In genomic region chr1:208242186-208242585, GRCh38 we compare ENCODE assay signal across 9 cellular contexts. TPM values are rescaled to one million over a fixed set of nuclear protein-coding genes. Genes with fewer than 3 reads are reported as not detected.
DNase-seq lines count a peak whose midpoint lies in the region; FAIRE-seq and TF ChIP-seq lines count a peak whose summit lies in the region.
"Had no signal": no experiment of that assay in that cellular context is flagged by ENCODE, and none has a peak within 500 bp of the region (broad histone marks: within the 10 kb centered on the region; RNA-seq: fewer than 3 reads in every experiment).

No MANE protein-coding gene starts in this region.

- FAIRE-seq in keratinocyte (lab: Jason Lieb, UNC) = no peak
- FAIRE-seq in GM12892 (lab: Jason Lieb, UNC) = no peak

- no peaks in the 10 kb centered on the region for H4K20me1 ChIP-seq in keratinocyte (ENCODE audit: control insufficient read depth, extremely low read depth, insufficient read depth, low read length)

- dilution Hi-C loops in keratinocyte (cut with MboI; ENCODE audit: extremely low pct_ligation_motif_present, low sequenced_read_pairs) = no loop called here

- H3K79me2 ChIP-seq in keratinocyte (ENCODE audit: control insufficient read depth, insufficient read depth, low read length) = peaks cover 52% of the 10 kb centered on the region

- H3K9me3 ChIP-seq in HUES64 (ENCODE audit: insufficient read depth, low read depth, low read length) = no peaks in the 10 kb centered on the region
- no peaks in the 10 kb centered on the region for H3K9me3 ChIP-seq in keratinocyte (ENCODE audit: control insufficient read depth, low read depth, low read length)

- H3K36me3 ChIP-seq in HUES64 (ENCODE audit: insufficient read depth, low read length) (no peaks in the 10 kb centered on the region), brain microvascular endothelial cell (replicated peaks) (no peaks in the 10 kb centered on the region), keratinocyte (ENCODE audit: control insufficient read depth in 2 of 2, extremely low read depth in 1 of 2, insufficient read depth in 2 of 2, low read length in 2 of 2) (peaks cover 0 to 6% of the 10 kb centered on the region in 2 experiments)

- H3K9me1 ChIP-seq in keratinocyte (ENCODE audit: control insufficient read depth, extremely low read depth, insufficient read depth, low read length) = peaks cover 3% of the 10 kb centered on the region

- TF ChIP-seq CTCF in brain microvascular endothelial cell (IDR thresholded peaks at IDR 0.05; ENCODE audit: low read depth, low read length, missing control alignments) (no peak), keratinocyte (optimal IDR thresholded peaks at IDR 0.05 in 1 of 3, IDR thresholded peaks at IDR 0.05 in 1 of 3, conservative IDR thresholded peaks at IDR 0.05 in 1 of 3; ENCODE audit: extremely low read depth in 1 of 3, insufficient read depth in 2 of 3, low read length in 3 of 3) (no peak)

- H3K9ac ChIP-seq in HUES64 (ENCODE audit: low read depth, low read length) (no peak overlapping the region), keratinocyte (ENCODE audit: control insufficient read depth, extremely low read depth, insufficient read depth, low read length) (no peak overlapping the region)

- WGBS in HUES64 = 89% methylated on average over 3 of the region's 3 CpGs

- peaks cover 32% of the 10 kb centered on the region; the same call in 1 of the 2 replicates for H3K4me1 ChIP-seq in HUES64 (ENCODE audit: insufficient read depth, low read length)
- H3K4me1 ChIP-seq in keratinocyte (ENCODE audit: control insufficient read depth, extremely low read depth, insufficient read depth, low read length) = peaks cover 68% of the 10 kb centered on the region

- TF ChIP-seq POLR2A in GM12892 (IDR thresholded peaks at IDR 0.05; ENCODE audit: low read depth, low read length) = no peak

- DNase-seq in brain microvascular endothelial cell (no peak), keratinocyte (ENCODE audit: low read depth, low spot score) (no peak), anterior cingulate cortex (lab: John Stamatoyannopoulos, UW) (no peak), NCI-H2081 treated with DMSO at 0.1 percent for 48 hours (lab: John Stamatoyannopoulos, UW) (no peak), GM12892 (ENCODE audit: insufficient read length) (no peak), KBM-7 (no peak)
- DNase-seq: NCI-H1694 treated with DMSO at 0.1 percent for 48 hours had no signal

- peak overlapping the region; percentile 97 for H3K4me2 ChIP-seq in keratinocyte (ENCODE audit: control insufficient read depth, extremely low read depth, insufficient read depth, low read depth, low read length)

- H2AFZ ChIP-seq in keratinocyte (ENCODE audit: control insufficient read depth, low read length) = no peak overlapping the region

- in situ Hi-C loops in brain microvascular endothelial cell (cut with HindIII; ENCODE audit: low pct_ligation_motif_present, low sequenced_read_pairs) = no loop called here
- in situ Hi-C loops in KBM-7 (cut with MboI; ENCODE audit: low pct_unique_long_range_greater_than_20kb, low sequenced_read_pairs) = loop anchor here (25.0 kb wide), 1 partner anchor 205 kb away; no protein-coding TSS in a partner anchor

- H3K27ac ChIP-seq in HUES64 (ENCODE audit: low read depth, low read length) (no peak overlapping the region), brain microvascular endothelial cell (no peak overlapping the region), keratinocyte (ENCODE audit: control insufficient read depth, insufficient read depth, low read length) (no peak overlapping the region), skin epidermis (no peak overlapping the region)

- H3K27me3 ChIP-seq in HUES64 (ENCODE audit: insufficient read depth, low read length) (peaks cover 66% of the 10 kb centered on the region), brain microvascular endothelial cell (replicated peaks) (no peaks in the 10 kb centered on the region), keratinocyte (ENCODE audit: control insufficient read depth, extremely low read depth, insufficient read depth, low read length) (no peaks in the 10 kb centered on the region)

- H3K4me3 ChIP-seq in HUES64 (ENCODE audit: low read length) = peak overlapping the region; percentile 64; the same call in 1 of the 2 replicates
- H3K4me3 ChIP-seq in brain microvascular endothelial cell (ENCODE audit: low read depth, low read length) = peak overlapping the region; percentile 85
- peak overlapping the region; percentile 80 to 92 (median 88) for H3K4me3 ChIP-seq in keratinocyte (ENCODE audit: control insufficient read depth in 2 of 3, extremely low read depth in 1 of 3, insufficient read depth in 2 of 3, low read depth in 1 of 3, low read length in 3 of 3)
- H3K4me3 ChIP-seq in skin epidermis = peak overlapping the region in 4 of 7 experiments; percentile 42 to 67 (median 61)

RNA-seq across cellular contexts. Expression of gene PLXNA2, which starts 2.0 kb away (rescaled TPM):
- polyA plus RNA-seq in HUES64 (2013, experiment 1 of 2) = 3.7 TPM
- polyA plus RNA-seq in HUES64 (2013, experiment 2 of 2) = 4.1 TPM
- 4.6 to 10.4 TPM (median 6.7 TPM) in 3 replicates for polyA plus RNA-seq in keratinocyte
- 12.3 TPM for polyA plus RNA-seq in keratinocyte (2011; ENCODE audit: low read depth)
- 2.3 and 2.4 TPM in 2 replicates for polyA plus RNA-seq in keratinocyte (2011; cell fraction: cytosol; rRNA removed)
- 26.3 and 30.3 TPM in 2 replicates for polyA plus RNA-seq in keratinocyte (2011; cell fraction: nucleus; rRNA removed)
- 10.5 and 12.6 TPM in 2 replicates for polyA plus RNA-seq in keratinocyte (2012; ENCODE audit: low replicate concordance)
- polyA minus RNA-seq in keratinocyte = 23.0 to 62.6 TPM (median 25.4 TPM) in 3 replicates
- 5.6 TPM for polyA minus RNA-seq in keratinocyte (2011; cell fraction: cytosol; rRNA and poly(A)+ RNA removed)
- 34.4 and 46.8 TPM in 2 replicates for polyA minus RNA-seq in keratinocyte (2011; cell fraction: nucleus; rRNA and poly(A)+ RNA removed)
- 1.5 TPM for polyA plus RNA-seq in GM12892 (2012; ENCODE audit: missing spikeins)
